Comparison of ENCODE assay signal across 1 cellular context in the genomic region with DNA sequence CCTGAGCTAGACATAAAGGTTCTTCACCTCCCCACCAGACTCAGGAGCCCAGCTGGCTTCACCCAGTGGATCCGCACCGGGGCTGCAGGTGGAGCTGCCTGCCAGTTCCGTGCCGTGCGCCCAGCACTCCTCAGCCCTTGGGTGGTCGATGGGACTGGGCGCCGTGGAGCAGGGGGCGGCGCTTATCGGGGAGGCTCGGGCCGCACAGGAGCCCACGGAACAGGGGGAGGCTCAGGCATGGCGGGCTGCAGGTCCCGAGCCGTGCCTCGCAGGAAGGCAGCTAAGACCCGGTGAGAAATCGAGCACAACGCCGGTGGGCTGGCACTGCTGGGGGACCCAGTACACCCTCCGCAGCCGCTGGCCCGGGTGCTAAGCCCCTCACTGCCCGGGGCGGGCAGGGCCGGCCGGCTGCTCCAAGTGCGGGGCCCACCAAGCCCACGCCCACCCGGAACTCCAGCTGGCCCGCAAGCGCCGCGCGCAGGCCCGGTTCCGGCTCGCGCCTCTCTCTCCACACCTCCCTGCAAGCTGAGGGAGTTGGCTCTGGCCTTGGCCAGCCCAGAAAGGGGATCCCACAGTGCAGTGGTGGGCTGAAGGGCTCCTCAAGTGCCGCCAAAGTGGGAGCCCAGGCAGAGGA. TPM values are rescaled to one million over a fixed set of nuclear protein-coding genes. Genes with fewer than 3 reads are reported as not detected.
"Had no signal": no experiment of that assay in that cellular context is flagged by ENCODE, and none has a peak within 500 bp of the region (broad histone marks: within the 10 kb centered on the region; RNA-seq: fewer than 3 reads in every experiment).

No MANE protein-coding gene starts in this region.

RNA-seq across cellular contexts. Expression of gene CYP2J2, which starts 43.1 kb away (rescaled TPM):
- total RNA-seq: GM23248 had no signal
- polyA plus RNA-seq: GM23248 had no signal
